9 cellular contexts compared by ENCODE assay signal in the genomic region with DNA sequence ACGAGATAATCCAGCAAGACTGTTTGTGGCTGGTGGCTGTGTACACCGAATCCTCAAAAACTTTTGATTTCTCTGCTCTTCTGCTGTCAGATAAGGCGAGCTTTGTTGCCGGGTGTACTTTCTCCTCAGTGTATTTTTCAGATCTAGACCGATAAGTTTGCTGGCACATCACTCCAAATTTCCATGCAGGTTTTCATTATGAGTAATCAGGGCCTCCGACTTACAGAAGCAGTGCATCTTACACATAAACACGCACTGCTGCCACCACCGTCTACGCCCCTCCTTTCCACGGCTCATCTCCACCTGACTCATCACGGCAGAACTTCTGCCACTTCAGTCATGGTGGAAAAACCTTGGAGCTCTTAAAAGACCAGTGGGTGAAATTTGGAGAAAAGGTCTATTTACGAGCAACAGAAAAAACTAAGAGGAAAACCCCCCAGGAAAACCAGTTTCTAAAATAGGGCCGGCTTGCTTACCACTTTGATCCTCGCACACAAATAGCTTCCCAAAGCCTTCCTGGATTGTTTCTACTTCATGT. TPM values are rescaled to one million over a fixed set of nuclear protein-coding genes. Genes with fewer than 3 reads are reported as not detected.
A peak's percentile ranks its signal among the peaks of the same experiment; 100 is the strongest.
DNase-seq lines count a peak whose midpoint lies in the region; ATAC-seq and TF ChIP-seq lines count a peak whose summit lies in the region.
"Had no signal": no experiment of that assay in that cellular context is flagged by ENCODE, and none has a peak within 500 bp of the region (broad histone marks: within the 10 kb centered on the region; RNA-seq: fewer than 3 reads in every experiment).

No MANE protein-coding gene starts in this region.

- no peak overlapping the region for H3K4me3 ChIP-seq in mesenchymal stem cell (ENCODE audit: insufficient read depth in 1 of 2, low read depth in 1 of 2, low read length in 2 of 2)

- no peaks in the 10 kb centered on the region for H3K27me3 Mint-ChIP-seq in natural killer cell treated with Interleukin-12 subunit alpha and Interleukin-12 subunit beta and Interleukin-15 and Interleukin-18, amount 100 ng/mL, for 72 hours
- H3K27me3 Mint-ChIP-seq in natural killer cell (ENCODE audit: low read depth in 2 of 2) = no peaks in the 10 kb centered on the region

- intact Hi-C loops in natural killer cell (cut with micrococcal nuclease) = no loop called here

- DNase-seq in natural killer cell treated with Interleukin-12 subunit alpha and Interleukin-12 subunit beta and Interleukin-15 and Interleukin-18, amount 100 ng/mL, for 72 hours (ENCODE audit: low spot score) = no peak
- DNase-seq in natural killer cell (no peak), mesenchymal stem cell (peak; percentile 98), HEK293T (ENCODE audit: extremely low spot score) (no peak), DMS114 treated with DMSO at 0.1 percent for 48 hours (lab: John Stamatoyannopoulos, UW; ENCODE audit: unreplicated experiment) (no peak), inferior parietal cortex (ENCODE audit: extremely low spot score) (no peak)
- DNase-seq in activated T-cell treated with anti-CD3 and anti-CD28 coated beads, Interleukin-2, amount 50 U/mL, for 48 hours = peak; percentile 77 to 81

- H3K18ac ChIP-seq in mesenchymal stem cell (ENCODE audit: low read depth in 1 of 2, low read length in 2 of 2) = no peak overlapping the region

- no peaks in the 10 kb centered on the region for H3K9me3 Mint-ChIP-seq in natural killer cell treated with Interleukin-12 subunit alpha and Interleukin-12 subunit beta and Interleukin-15 and Interleukin-18, amount 100 ng/mL, for 72 hours
- no peaks in the 10 kb centered on the region for H3K9me3 Mint-ChIP-seq in natural killer cell

- no peak overlapping the region for H3K23ac ChIP-seq in mesenchymal stem cell (ENCODE audit: low read length in 2 of 2)

- WGBS in mesenchymal stem cell = 31% methylated on average over 10 of the region's 14 CpGs

- no peak overlapping the region for H2BK15ac ChIP-seq in mesenchymal stem cell (ENCODE audit: low read depth, poor library complexity, severe bottlenecking)

- peaks cover 2 to 38% of the 10 kb centered on the region in 2 experiments for H3K36me3 ChIP-seq in mesenchymal stem cell (ENCODE audit: control insufficient read depth in 1 of 2, insufficient read depth in 2 of 2, low read depth in 1 of 2, low read length in 2 of 2)

- no peak overlapping the region for H3K27ac Mint-ChIP-seq in natural killer cell treated with Interleukin-12 subunit alpha and Interleukin-12 subunit beta and Interleukin-15 and Interleukin-18, amount 100 ng/mL, for 72 hours
- no peak overlapping the region for H3K27ac Mint-ChIP-seq in natural killer cell

- peak overlapping the region; percentile 3 for H3K9ac ChIP-seq in mesenchymal stem cell (ENCODE audit: low read length)

- peak overlapping the region; percentile 63 for H3K4me3 Mint-ChIP-seq in natural killer cell treated with Interleukin-12 subunit alpha and Interleukin-12 subunit beta and Interleukin-15 and Interleukin-18, amount 100 ng/mL, for 72 hours
- no peak overlapping the region for H3K4me3 Mint-ChIP-seq in natural killer cell

- peaks cover 15 to 36% of the 10 kb centered on the region in 2 donors for H3K4me1 Mint-ChIP-seq in natural killer cell treated with Interleukin-12 subunit alpha and Interleukin-12 subunit beta and Interleukin-15 and Interleukin-18, amount 100 ng/mL, for 72 hours (ENCODE audit: low read depth in 2 of 2)
- peaks cover 0 to 11% of the 10 kb centered on the region in 2 donors for H3K4me1 Mint-ChIP-seq in natural killer cell

- CTCF ChIA-PET in HEK293T (lab: Yijun Ruan, JAX) = no interaction called here

- ATAC-seq in natural killer cell treated with Interleukin-12 subunit alpha and Interleukin-12 subunit beta and Interleukin-15 and Interleukin-18, amount 100 ng/mL, for 72 hours = peak in 1 of 2 donors; percentile 83
- ATAC-seq in natural killer cell (no peak), HG03558 (IDR thresholded peaks at IDR 0.05; ENCODE audit: extremely low read depth, unreplicated experiment) (peak; percentile 74)

- no peak overlapping the region for H2BK5ac ChIP-seq in mesenchymal stem cell (ENCODE audit: low read depth, low read length, poor library complexity, severe bottlenecking)

- no peak overlapping the region for H3K4ac ChIP-seq in mesenchymal stem cell (ENCODE audit: low read depth in 1 of 2, low read length in 2 of 2)

- H3K14ac ChIP-seq in mesenchymal stem cell (ENCODE audit: low read length in 2 of 2) = no peak overlapping the region

- peaks cover 27% of the 10 kb centered on the region for H3K36me3 Mint-ChIP-seq in natural killer cell treated with Interleukin-12 subunit alpha and Interleukin-12 subunit beta and Interleukin-15 and Interleukin-18, amount 100 ng/mL, for 72 hours
- H3K36me3 Mint-ChIP-seq in natural killer cell = no peaks in the 10 kb centered on the region

- no peaks in the 10 kb centered on the region for H3K9me3 ChIP-seq in mesenchymal stem cell (ENCODE audit: control insufficient read depth, low read length)

- peak overlapping the region; percentile 62 for H3K27ac ChIP-seq in mesenchymal stem cell (ENCODE audit: low read length, poor library complexity, severe bottlenecking)
- H3K27ac ChIP-seq: C4-2B had no signal

- H3K79me1 ChIP-seq in mesenchymal stem cell (replicated peaks; ENCODE audit: low read length, poor library complexity, severe bottlenecking) = peaks cover 31% of the 10 kb centered on the region

- H4K91ac ChIP-seq in mesenchymal stem cell (ENCODE audit: low read length) = no peak overlapping the region

- H2AFZ ChIP-seq in mesenchymal stem cell (ENCODE audit: low read depth, low read length) = no peak overlapping the region

- POLR2A ChIA-PET in HEK293T (lab: Yijun Ruan, JAX) = no interaction called here

- H2AK5ac ChIP-seq in mesenchymal stem cell (ENCODE audit: low read length, severe bottlenecking) = no peak overlapping the region

- peaks cover 7% of the 10 kb centered on the region for H3K4me1 ChIP-seq in mesenchymal stem cell (ENCODE audit: control insufficient read depth, insufficient read depth, low read depth, low read length)

- no peaks in the 10 kb centered on the region for H3K27me3 ChIP-seq in mesenchymal stem cell (ENCODE audit: control insufficient read depth in 1 of 2, insufficient read depth in 1 of 2, low read length in 2 of 2)

- H2BK120ac ChIP-seq in mesenchymal stem cell (ENCODE audit: low read depth, low read length) = no peak overlapping the region

- H2BK12ac ChIP-seq in mesenchymal stem cell (ENCODE audit: low read length in 2 of 2) = no peak overlapping the region

- H3K4me2 ChIP-seq in mesenchymal stem cell (ENCODE audit: low read length, poor library complexity, severe bottlenecking) = no peak overlapping the region

- H4K8ac ChIP-seq in mesenchymal stem cell (ENCODE audit: low read length) = no peak overlapping the region

- TF ChIP-seq CTCF in natural killer cell (IDR thresholded peaks at IDR 0.05) = no peak

TF ChIP-seq in HEK293T, 16 proteins besides CTCF, POLR2A, EP300 and RAD21:
- TF ChIP-seq BHLHE40 (IDR thresholded peaks at IDR 0.05; ENCODE audit: borderline replicate concordance) (no peak), TARDBP (IDR thresholded peaks at IDR 0.05) (no peak), HDGF (IDR thresholded peaks at IDR 0.05; ENCODE audit: borderline replicate concordance) (no peak), FOXA1 (IDR thresholded peaks at IDR 0.05) (no peak), FOXK2 (IDR thresholded peaks at IDR 0.05) (no peak), SUZ12 (IDR thresholded peaks at IDR 0.05) (no peak), ZNF384 (IDR thresholded peaks at IDR 0.05) (no peak)
- TF ChIP-seq, protein P1, sequence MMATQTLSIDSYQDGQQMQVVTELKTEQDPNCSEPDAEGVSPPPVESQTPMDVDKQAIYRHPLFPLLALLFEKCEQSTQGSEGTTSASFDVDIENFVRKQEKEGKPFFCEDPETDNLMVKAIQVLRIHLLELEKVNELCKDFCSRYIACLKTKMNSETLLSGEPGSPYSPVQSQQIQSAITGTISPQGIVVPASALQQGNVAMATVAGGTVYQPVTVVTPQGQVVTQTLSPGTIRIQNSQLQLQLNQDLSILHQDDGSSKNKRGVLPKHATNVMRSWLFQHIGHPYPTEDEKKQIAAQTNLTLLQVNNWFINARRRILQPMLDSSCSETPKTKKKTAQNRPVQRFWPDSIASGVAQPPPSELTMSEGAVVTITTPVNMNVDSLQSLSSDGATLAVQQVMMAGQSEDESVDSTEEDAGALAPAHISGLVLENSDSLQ (IDR thresholded peaks at IDR 0.05) = no peak

RNA-seq across cellular contexts. Expression of gene ZBTB21, which starts 7.7 kb away (rescaled TPM):
- total RNA-seq in natural killer cell treated with Interleukin-12 subunit alpha and Interleukin-12 subunit beta and Interleukin-15 and Interleukin-18, amount 100 ng/mL, for 72 hours = 10 to 100 TPM; 13.0 to 20.4 TPM
- total RNA-seq in natural killer cell = 100 to 1,000 TPM in 2 of 3 donors, 10 to 100 TPM in 1; 78.2 to 113 (median 100) TPM
- 9.7 TPM for polyA plus RNA-seq in mesenchymal stem cell (2013, experiment 1 of 2)
- polyA plus RNA-seq in mesenchymal stem cell (2013, experiment 2 of 2) = 9.5 TPM

RNA-seq across cellular contexts. Expression of gene C2CD2, which starts 48.7 kb away (rescaled TPM):
- total RNA-seq in natural killer cell treated with Interleukin-12 subunit alpha and Interleukin-12 subunit beta and Interleukin-15 and Interleukin-18, amount 100 ng/mL, for 72 hours = 1 to 10 TPM; 1.4 to 2.2 TPM
- total RNA-seq in natural killer cell = 10 to 100 TPM in 1 of 3 donors, 1 to 10 TPM in 2; 2.1 to 10.1 (median 8.9) TPM
- polyA plus RNA-seq in mesenchymal stem cell (2013, experiment 1 of 2) = 11.4 TPM
- 11.3 TPM for polyA plus RNA-seq in mesenchymal stem cell (2013, experiment 2 of 2)

Comparison
In these comparisons a context has a peak if more than half of its experiments do, and no peak if none do; other contexts are left out.
1. DNase-seq: peak in activated T-cell treated with anti-CD3 and anti-CD28 coated beads, Interleukin-2, amount 50 U/mL, for 48 hours (2 of 2) and mesenchymal stem cell (single experiment); none in natural killer cell treated with Interleukin-12 subunit alpha and Interleukin-12 subunit beta and Interleukin-15 and Interleukin-18, amount 100 ng/mL, for 72 hours (single experiment), natural killer cell (single experiment), HEK293T (single experiment), DMS114 treated with DMSO at 0.1 percent for 48 hours (single experiment) and inferior parietal cortex (single experiment).